26 cellular contexts compared by ENCODE assay signal in genomic region chr12:132386926-132387497, GRCh38. TPM values are rescaled to one million over a fixed set of nuclear protein-coding genes. Genes with fewer than 3 reads are reported as not detected.
A peak's percentile ranks its signal among the peaks of the same experiment; 100 is the strongest.
DNase-seq lines count a peak whose midpoint lies in the region; ATAC-seq, FAIRE-seq and TF ChIP-seq lines count a peak whose summit lies in the region.
"Had no signal": no experiment of that assay in that cellular context is flagged by ENCODE, and none has a peak within 500 bp of the region (broad histone marks: within the 10 kb centered on the region; RNA-seq: fewer than 3 reads in every experiment).

No MANE protein-coding gene starts in this region.

- intact Hi-C loops in K562 (cut with micrococcal nuclease) = no loop called here

- no peaks in the 10 kb centered on the region for H3K9me3 ChIP-seq in HEK293 (ENCODE audit: control insufficient read depth, insufficient read depth, low read depth, low read length)
- H3K9me3 ChIP-seq in K562 (replicated peaks; ENCODE audit: control insufficient read depth, insufficient read depth, low read depth, low read length) = no peaks in the 10 kb centered on the region; the same call in 1 of the 2 replicates
- H3K9me3 ChIP-seq in osteoblast (ENCODE audit: low read depth, low read length) = no peaks in the 10 kb centered on the region

- H3K4me3 Mint-ChIP-seq in nephron progenitor cell = peak overlapping the region; percentile 16
- H3K4me3 Mint-ChIP-seq: B cell had no signal

- no peak for TF ChIP-seq EP300 in K562 (IDR thresholded peaks at IDR 0.05; ENCODE audit: low read length)

- peaks cover 12% of the 10 kb centered on the region for H4K20me1 ChIP-seq in K562 (replicated peaks; ENCODE audit: control insufficient read depth, insufficient read depth, low read length)
- H4K20me1 ChIP-seq in osteoblast (ENCODE audit: insufficient read depth, low read length) = no peaks in the 10 kb centered on the region

- no peaks in the 10 kb centered on the region for H3K36me3 ChIP-seq in HEK293 (ENCODE audit: control insufficient read depth in 2 of 2, insufficient read depth in 1 of 2, low read length in 2 of 2)
- no peaks in the 10 kb centered on the region for H3K36me3 ChIP-seq in K562 (ENCODE audit: control insufficient read depth, insufficient read depth, low read length)
- H3K36me3 ChIP-seq in osteoblast (ENCODE audit: insufficient read depth, low read length) = no peaks in the 10 kb centered on the region

- H3K27ac Mint-ChIP-seq in nephron progenitor cell = no peak overlapping the region
- H3K27ac Mint-ChIP-seq: B cell had no signal

- DNase-seq in K562 (ENCODE audit: extremely low read depth in 1 of 4, low spot score in 3 of 4) (no peak), nephron progenitor cell (no peak), osteoblast (ENCODE audit: insufficient read length, low spot score, missing footprints) (no peak), globus pallidus (ENCODE audit: low spot score) (no peak)
- DNase-seq: Calu3, DMS79 treated with DMSO at 0.1 percent for 48 hours, GF-D8, IMR-90, NCI-H1048, NCI-H1417, NCI-H1694 treated with DMSO at 0.1 percent for 48 hours, NCI-H2081, NCI-H2227 treated with DMSO at 0.1 percent for 48 hours, NCI-H526 treated with DMSO at 0.1 percent for 48 hours, PC-9, RPMI8226, SIG-M5, SW 1271 had no signal

- no peak overlapping the region for H3K4me2 ChIP-seq in K562 (ENCODE audit: insufficient read depth, low read length)
- no peak overlapping the region for H3K4me2 ChIP-seq in osteoblast (ENCODE audit: insufficient read depth, low read length)
- H3K4me2 ChIP-seq: KMS-11, PC-9 had no signal

- peaks cover 10% of the 10 kb centered on the region for H3K4me1 Mint-ChIP-seq in nephron progenitor cell
- H3K4me1 Mint-ChIP-seq: B cell had no signal

- 1% methylated on average over 27 of the region's 30 CpGs for WGBS in K562 (ENCODE audit: insufficient coverage, low coverage, missing lambda C conversion rate)

- peaks cover 8% of the 10 kb centered on the region for H3K9me3 Mint-ChIP-seq in nephron progenitor cell

- H3K27ac ChIP-seq in HEK293 (ENCODE audit: extremely low read depth, low read depth, low read length) (no peak overlapping the region), K562 (ENCODE audit: extremely low read depth, low read depth, low read length) (no peak overlapping the region), osteoblast (ENCODE audit: low read depth, low read length) (no peak overlapping the region)
- H3K27ac ChIP-seq: KMS-11, PC-9, SK-N-MC had no signal

- CTCF ChIA-PET in HEK293 (lab: Yijun Ruan, JAX) = no interaction called here
- CTCF ChIA-PET in K562 (lab: Yijun Ruan, JAX; ENCODE audit: low intra/inter-chr PET ratio) = no interaction called here

- H3K9me1 ChIP-seq in K562 (ENCODE audit: control insufficient read depth, insufficient read depth, low read length) = peaks cover 3% of the 10 kb centered on the region

- no TSS peak for BruUV-seq in K562 (replicated peaks; lab: Mats Ljungman, UMichigan)

- 0 out of 4 replicates have a peak overlapping the region, but pooled peaks of 1 of the 2 experiments have one; percentile 7 for H3K9ac ChIP-seq in K562 (ENCODE audit: insufficient read depth in 1 of 2, low read depth in 2 of 2, low read length in 2 of 2)
- H3K9ac ChIP-seq: KMS-11 had no signal

- H3K4me3 ChIP-seq in HEK293 (ENCODE audit: low read depth, low read length) (no peak overlapping the region), K562 (no peak overlapping the region), osteoblast (ENCODE audit: insufficient read depth, low read length) (no peak overlapping the region)
- H3K4me3 ChIP-seq: PC-9, SK-N-MC had no signal

- peaks cover 33% of the 10 kb centered on the region for H3K27me3 Mint-ChIP-seq in nephron progenitor cell (ENCODE audit: low read depth, poor library complexity)

- H2AFZ ChIP-seq in K562 (ENCODE audit: low read depth, low read length) (no peak overlapping the region), osteoblast (ENCODE audit: low read length) (no peak overlapping the region)
- H2AFZ ChIP-seq: PC-9 had no signal

- in situ Hi-C loops in K562 (cut with MboI) = no loop called here

- no peak for TF ChIP-seq POLR2A in K562 (conservative IDR thresholded peaks at IDR 0.05)

- H3K4me1 ChIP-seq in HEK293 (ENCODE audit: control insufficient read depth, insufficient read depth, low read length) (no peaks in the 10 kb centered on the region), K562 (replicated peaks in 1 of 2; ENCODE audit: control insufficient read depth in 2 of 2, insufficient read depth in 2 of 2, low read length in 2 of 2) (peaks cover 0 to 13% of the 10 kb centered on the region in 2 experiments; a peak in 2 of 5 replicates), osteoblast (ENCODE audit: insufficient read depth, low read length) (no peaks in the 10 kb centered on the region)

- no peaks in the 10 kb centered on the region for H3K79me2 ChIP-seq in K562 (ENCODE audit: control insufficient read depth, insufficient read depth, low read length)
- H3K79me2 ChIP-seq in osteoblast (ENCODE audit: insufficient read depth, low read length) = no peaks in the 10 kb centered on the region

- no peak for TF ChIP-seq RAD21 in K562 (CRISPR knock-in tag; conservative IDR thresholded peaks at IDR 0.05 in 1 of 2, IDR thresholded peaks at IDR 0.05 in 1 of 2)

- H3K36me3 Mint-ChIP-seq in nephron progenitor cell (ENCODE audit: low read depth) = no peaks in the 10 kb centered on the region

- POLR2A ChIA-PET in HEK293 (lab: Yijun Ruan, JAX) = no interaction called here
- POLR2A ChIA-PET in K562 (lab: Yijun Ruan, JAX) = interaction anchor here (0.6 to 1.2 kb wide), 3 partner anchors 8 to 200 kb away, joined by 3 read pairs; no protein-coding TSS in a partner anchor

- no peak for FAIRE-seq in K562 (lab: Jason Lieb, UNC)
- FAIRE-seq: GM12891 had no signal

- H3K27me3 ChIP-seq in K562 (ENCODE audit: control insufficient read depth in 2 of 2, insufficient read depth in 2 of 2, low read length in 2 of 2) (peaks cover 25 to 67% of the 10 kb centered on the region in 2 experiments), osteoblast (ENCODE audit: insufficient read depth, low read length) (peaks cover 47% of the 10 kb centered on the region)

- no peak for ATAC-seq in K562
- ATAC-seq in GM19463 (IDR thresholded peaks at IDR 0.05; ENCODE audit: unreplicated experiment) = no peak
- no peak for ATAC-seq in HG03521 (IDR thresholded peaks at IDR 0.05; ENCODE audit: unreplicated experiment)

- TF ChIP-seq CTCF in HEK293 (tag by site-specific recombination; IDR thresholded peaks at IDR 0.05) = no peak
- TF ChIP-seq CTCF in K562 (IDR thresholded peaks at IDR 0.05 in 2 of 3, conservative IDR thresholded peaks at IDR 0.05 in 1 of 3; ENCODE audit: insufficient read depth in 2 of 3, low read depth in 1 of 3, low read length in 3 of 3) = no peak
- TF ChIP-seq CTCF in nephron progenitor cell (IDR thresholded peaks at IDR 0.05) = no peak
- no peak for TF ChIP-seq CTCF in osteoblast (IDR thresholded peaks at IDR 0.05; ENCODE audit: extremely low read depth, low read depth, low read length)

TF ChIP-seq in HEK293, 187 proteins besides CTCF, POLR2A, EP300 and RAD21 (continues in another document):
- TF ChIP-seq ZNF341 (tag by site-specific recombination; IDR thresholded peaks at IDR 0.05; ENCODE audit: low read depth) = no peak
- no peak for TF ChIP-seq ZNF664 (tag by site-specific recombination; IDR thresholded peaks at IDR 0.05)
- peak; percentile 93 for TF ChIP-seq EGR2 (tag by site-specific recombination; IDR thresholded peaks at IDR 0.05; ENCODE audit: low read depth)

TF ChIP-seq in K562, 482 proteins besides CTCF, POLR2A, EP300 and RAD21:
- TF ChIP-seq NBN (IDR thresholded peaks at IDR 0.05; ENCODE audit: low read depth) = no peak
- TF ChIP-seq EGR1 (conservative IDR thresholded peaks at IDR 0.05) = peak; percentile 76

RNA-seq across cellular contexts. Expression of gene GALNT9, which starts 57.6 kb away (rescaled TPM):
- total RNA-seq in K562 (2011; cell fraction: chromatin; rRNA removed; ENCODE audit: low replicate concordance) = not detected in 2 replicates
- not detected in 2 replicates for total RNA-seq in K562 (2011; cell fraction: nucleolus; rRNA removed)
- total RNA-seq in K562 (2011; cell fraction: nucleoplasm; rRNA removed) = not detected in 2 replicates
- not detected in 2 replicates for total RNA-seq in K562 (2014; rRNA removed)
- total RNA-seq in K562 (2014; rRNA removed; fragmentation: Illumina TruSeq; extraction: Trizol) = not detected in 2 replicates
- not detected in 2 replicates for total RNA-seq in K562 (2015; rRNA removed; fragmentation: Illumina TruSeq; extraction: Trizol)
- total RNA-seq in K562 (2021) = not detected in 2 replicates
- not detected in 2 replicates for polyA plus RNA-seq in K562 (2011; rRNA removed)
- not detected in 2 replicates for polyA plus RNA-seq in K562 (2011; cell fraction: cytosol; rRNA removed)
- polyA plus RNA-seq in K562 (2011; cell fraction: nucleus; rRNA removed) = not detected in 2 replicates
- polyA plus RNA-seq in K562 (2012) = 0.21 TPM in 1 of 2 replicates, not detected in the other
- not detected in 2 replicates for polyA plus RNA-seq in K562 (2014; fragmentation: Illumina TruSeq; extraction: Trizol)
- polyA plus RNA-seq in K562 (2014; fragmentation: Nextera tagmentation; extraction: Ambion mirVana) = not detected
- not detected in 2 replicates for polyA plus RNA-seq in K562 (2014; rRNA removed)
- not detected in 2 replicates for polyA minus RNA-seq in K562 (2011; rRNA and poly(A)+ RNA removed)
- not detected in 2 replicates for polyA minus RNA-seq in K562 (2011; cell fraction: cytosol; rRNA and poly(A)+ RNA removed)
- not detected in 2 replicates for polyA minus RNA-seq in K562 (2011; cell fraction: nucleus; rRNA and poly(A)+ RNA removed)
- total RNA-seq in osteoblast = 0.36 and 1.2 TPM in 2 replicates
- total RNA-seq: NCI-H460 had no signal

Comparison
In these comparisons a context has a peak if more than half of its experiments do, and no peak if none do; other contexts are left out.
1. Of the 44 proteins assayed by ChIP-seq in both K562 and HEK293: peak only in K562: none; only in HEK293: KLF1; in both: none; in neither: 43.